Comparison of ENCODE assay signal across 10 cellular contexts in the genomic region with DNA sequence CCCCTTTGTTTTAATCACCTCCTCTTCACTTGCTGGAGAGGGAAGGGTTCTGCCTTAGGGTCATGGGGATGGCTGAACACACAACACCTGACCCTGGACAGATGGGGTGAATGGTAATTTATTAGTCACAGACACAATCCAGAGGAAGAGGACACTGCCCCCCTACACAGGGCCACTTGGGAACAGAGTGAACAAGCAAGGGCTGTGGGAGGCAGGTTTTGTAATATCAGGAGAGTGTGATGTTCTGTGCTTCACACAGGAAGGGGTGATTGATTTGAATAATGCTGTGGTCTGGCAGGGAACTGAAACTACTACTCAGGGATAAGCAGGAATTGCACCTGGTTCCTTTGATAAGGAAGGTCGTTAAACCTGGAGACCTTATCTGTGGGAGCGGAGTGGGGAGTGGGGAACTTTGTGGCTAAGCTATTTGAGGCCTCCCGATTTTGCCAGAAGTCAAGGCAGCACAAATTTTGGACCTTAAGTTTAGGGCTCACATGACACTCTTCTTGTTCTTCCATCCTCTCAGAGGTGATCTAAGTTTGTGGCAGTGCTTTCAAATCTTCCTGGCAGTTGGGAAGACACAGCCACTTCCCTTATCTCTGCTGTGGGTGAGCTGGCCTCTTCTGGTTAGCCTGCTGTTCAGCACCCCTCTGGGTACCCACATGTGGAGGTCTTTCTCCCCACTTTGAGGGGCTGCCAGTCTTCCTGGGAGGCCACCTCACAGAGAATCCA.
DNase-seq lines count a peak whose midpoint lies in the region; TF ChIP-seq lines count a peak whose summit lies in the region.
"Had no signal": no experiment of that assay in that cellular context is flagged by ENCODE, and none has a peak within 500 bp of the region (broad histone marks: within the 10 kb centered on the region; RNA-seq: fewer than 3 reads in every experiment).

No MANE protein-coding gene starts in this region.

- no peaks in the 10 kb centered on the region for H3K27me3 ChIP-seq in uterus

- no peaks in the 10 kb centered on the region for H3K36me3 ChIP-seq in uterus

- DNase-seq in stimulated activated CD4-positive, alpha-beta T cell treated with anti-CD3 and anti-CD28 coated beads, Interleukin-15, amount 100 ng/mL, for 24 hours: peak; percentile 25
- DNase-seq in stimulated activated CD4-positive, alpha-beta T cell treated with anti-CD3 and anti-CD28 coated beads, Interleukin-4, amount 100 ng/mL, for 24 hours: no peak
- DNase-seq in NCI-H2029 treated with DMSO at 0.1 percent for 48 hours (lab: John Stamatoyannopoulos, UW) (peak; percentile 50), fibroblast of villous mesenchyme (ENCODE audit: low read depth) (peak; percentile 23), uterus (no peak), SW 1271 (lab: John Stamatoyannopoulos, UW) (no peak), epidermal melanocyte (ENCODE audit: insufficient read length, low spot score) (no peak)
- DNase-seq in activated CD8-positive, alpha-beta memory T cell treated with anti-CD3 and anti-CD28 coated beads for 24 hours: no peak
- DNase-seq: hypothalamus had no signal

- peak overlapping the region; percentile 18 to 57 for H3K27ac ChIP-seq in uterus
- H3K27ac ChIP-seq: KMS-11 had no signal

- TF ChIP-seq POLR2A in uterus (IDR thresholded peaks at IDR 0.05): no peak

- no peak for TF ChIP-seq CTCF in fibroblast of villous mesenchyme (IDR thresholded peaks at IDR 0.05; ENCODE audit: insufficient read depth, low read depth, low read length)
- no peak for TF ChIP-seq CTCF in uterus (IDR thresholded peaks at IDR 0.05)

- peaks cover 0 to 6% of the 10 kb centered on the region in 2 donors for H3K4me1 ChIP-seq in uterus

- intact Hi-C loops in uterus (cut with DNase I; ENCODE audit: low total_unique reads): no loop called here

- H3K9me3 ChIP-seq in uterus: no peaks in the 10 kb centered on the region

- no peak overlapping the region for H3K4me3 ChIP-seq in fibroblast of villous mesenchyme (ENCODE audit: low read depth, low read length)
- H3K4me3 ChIP-seq in uterus: no peak overlapping the region

Comparison
In these comparisons a context has a peak if more than half of its experiments do, and no peak if none do; other contexts are left out.
1. DNase-seq: peak in stimulated activated CD4-positive, alpha-beta T cell treated with anti-CD3 and anti-CD28 coated beads, Interleukin-15, amount 100 ng/mL, for 24 hours (single experiment), NCI-H2029 treated with DMSO at 0.1 percent for 48 hours (single experiment) and fibroblast of villous mesenchyme (single experiment); none in stimulated activated CD4-positive, alpha-beta T cell treated with anti-CD3 and anti-CD28 coated beads, Interleukin-4, amount 100 ng/mL, for 24 hours (single experiment), uterus (0 of 2), SW 1271 (0 of 2), epidermal melanocyte (single experiment) and activated CD8-positive, alpha-beta memory T cell treated with anti-CD3 and anti-CD28 coated beads for 24 hours (single experiment).